In genomic region chr7:5692845-5693278, GRCh38 we compare ENCODE assay signal across 8 cellular contexts.
DNase-seq lines count a peak whose midpoint lies in the region; ATAC-seq, FAIRE-seq and TF ChIP-seq lines count a peak whose summit lies in the region.

No MANE protein-coding gene starts in this region.

- H3K27ac ChIP-seq in heart right ventricle (peak overlapping the region; percentile 68 to 94 (median 88)), endothelial cell of umbilical vein (ENCODE audit: insufficient read depth, low read depth, low read length) (peak overlapping the region; percentile 61), smooth muscle cell (ENCODE audit: low read depth) (peak overlapping the region; percentile 100)

- TF ChIP-seq POLR2A in endothelial cell of umbilical vein (IDR thresholded peaks at IDR 0.05; ENCODE audit: low read depth, low read length): peak; percentile 11

- H3K79me2 ChIP-seq in endothelial cell of umbilical vein (ENCODE audit: control insufficient read depth, insufficient read depth, low read length) (peaks cover 4% of the 10 kb centered on the region), smooth muscle cell (ENCODE audit: low read depth) (no peaks in the 10 kb centered on the region)

- BruUV-seq in endothelial cell of umbilical vein (replicated peaks; lab: Mats Ljungman, UMichigan): no TSS peak

- FAIRE-seq in RCC 7860 (lab: Jason Lieb, UNC) (no peak), endothelial cell of umbilical vein (lab: Jason Lieb, UNC) (peak; percentile 89)

- H4K20me1 ChIP-seq in endothelial cell of umbilical vein (replicated peaks; ENCODE audit: control insufficient read depth, extremely low read depth, insufficient read depth, low read length) (no peaks in the 10 kb centered on the region), smooth muscle cell (ENCODE audit: low read depth) (peaks cover under 1% of the 10 kb centered on the region)

- H3F3A ChIP-seq in smooth muscle cell (ENCODE audit: low read depth): peaks cover 58% of the 10 kb centered on the region

- H2AFZ ChIP-seq in endothelial cell of umbilical vein (ENCODE audit: low read depth, low read length): no peak overlapping the region
- no peak overlapping the region for H2AFZ ChIP-seq in smooth muscle cell (ENCODE audit: low read depth)

- H3K4me3 ChIP-seq in heart right ventricle: peak overlapping the region in 5 of 10 donors; percentile 1 to 21 (median 19)
- peak overlapping the region in 1 of 3 experiments; percentile 0 for H3K4me3 ChIP-seq in endothelial cell of umbilical vein (replicated peaks in 1 of 3; ENCODE audit: insufficient read depth in 1 of 3, low read depth in 1 of 3, low read length in 3 of 3)
- H3K4me3 ChIP-seq in smooth muscle cell: peak overlapping the region; percentile 2

- no peaks in the 10 kb centered on the region for H3K9me3 ChIP-seq in heart right ventricle
- H3K9me3 ChIP-seq in endothelial cell of umbilical vein (replicated peaks; ENCODE audit: control insufficient read depth, insufficient read depth, low read length): no peaks in the 10 kb centered on the region
- no peaks in the 10 kb centered on the region for H3K9me3 ChIP-seq in smooth muscle cell (replicated peaks; ENCODE audit: low read depth)

- POLR2A ChIA-PET in endothelial cell of umbilical vein (lab: Charles Lee): interaction anchor here (1.1 to 1.7 kb wide), 3 partner anchors 15 to 167 kb away, joined by 3 to 5 read pairs (median 3); no protein-coding TSS in a partner anchor

- H3K36me3 ChIP-seq in heart right ventricle (peaks cover 0 to 8% (median 0%) of the 10 kb centered on the region in 9 donors), endothelial cell of umbilical vein (ENCODE audit: control insufficient read depth in 2 of 2, extremely low read depth in 1 of 2, insufficient read depth in 2 of 2, low read length in 2 of 2) (peaks cover 0 to 5% of the 10 kb centered on the region in 2 experiments), smooth muscle cell (ENCODE audit: low read depth) (no peaks in the 10 kb centered on the region)

- TF ChIP-seq CTCF in heart right ventricle (IDR thresholded peaks at IDR 0.05): no peak
- no peak for TF ChIP-seq CTCF in endothelial cell of umbilical vein (IDR thresholded peaks at IDR 0.05; ENCODE audit: extremely low read depth in 1 of 2, insufficient read depth in 1 of 2, low read depth in 1 of 2, low read length in 2 of 2)
- TF ChIP-seq CTCF in smooth muscle cell (IDR thresholded peaks at IDR 0.05; ENCODE audit: borderline replicate concordance, insufficient read depth, poor library complexity, severe bottlenecking): no peak

- H3K4me1 ChIP-seq in heart right ventricle (peaks cover 37 to 100% (median 96%) of the 10 kb centered on the region in 9 donors), endothelial cell of umbilical vein (ENCODE audit: control insufficient read depth, extremely low read depth, insufficient read depth, low read length) (peaks cover 34% of the 10 kb centered on the region), smooth muscle cell (ENCODE audit: low read depth) (peaks cover 39% of the 10 kb centered on the region)

- H3K9ac ChIP-seq in endothelial cell of umbilical vein (replicated peaks; ENCODE audit: extremely low read depth, insufficient read depth, low read length) (peak overlapping the region; percentile 35), smooth muscle cell (ENCODE audit: low read depth) (peak overlapping the region; percentile 96)

- CTCF ChIA-PET in endothelial cell of umbilical vein (lab: Charles Lee): interaction anchor here (1.0 to 4.1 kb wide), 9 partner anchors 8 to 198 kb away, joined by 3 to 37 read pairs (median 7); partner anchors contain the start of gene RNF216

- H3K27me3 ChIP-seq in heart right ventricle: no peaks in the 10 kb centered on the region
- no peaks in the 10 kb centered on the region for H3K27me3 ChIP-seq in endothelial cell of umbilical vein (ENCODE audit: control insufficient read depth in 2 of 2, insufficient read depth in 2 of 2, low read length in 2 of 2)
- H3K27me3 ChIP-seq in smooth muscle cell (ENCODE audit: low read depth): no peaks in the 10 kb centered on the region

- ATAC-seq in heart right ventricle (no peak), HG03342 (IDR thresholded peaks at IDR 0.05; ENCODE audit: unreplicated experiment) (no peak), GM19023 (IDR thresholded peaks at IDR 0.05; ENCODE audit: unreplicated experiment) (no peak)

- DNase-seq in heart right ventricle: no peak
- no peak for DNase-seq in cardiac septum (ENCODE audit: low spot score)
- DNase-seq in RCC 7860 (ENCODE audit: low spot score): peak; percentile 78
- peak; percentile 74 for DNase-seq in endothelial cell of umbilical vein (ENCODE audit: low read depth, low spot score)
- no peak for DNase-seq in smooth muscle cell (lab: John Stamatoyannopoulos, UW; ENCODE audit: unreplicated experiment)
- no peak for DNase-seq in activated CD8-positive, alpha-beta memory T cell treated with anti-CD3 and anti-CD28 coated beads for 24 hours

- intact Hi-C loops in heart right ventricle (cut with DNase I): no loop called here
- intact Hi-C loops in cardiac septum (cut with DNase I): no loop called here
- intact Hi-C loops in endothelial cell of umbilical vein (cut with micrococcal nuclease): no loop called here

- 10 to 11% methylated on average over 7 of the region's 7 CpGs for whole genome bisulfite sequencing in heart right ventricle, 2 donors
- 16% methylated on average over 7 of the region's 7 CpGs for WGBS in smooth muscle cell (ENCODE audit: low lambda C conversion rate)

- no peaks in the 10 kb centered on the region for H3K9me1 ChIP-seq in endothelial cell of umbilical vein (replicated peaks; ENCODE audit: control insufficient read depth, extremely low read depth, insufficient read depth, low read length)

- H3K4me2 ChIP-seq in endothelial cell of umbilical vein (ENCODE audit: insufficient read depth, low read length) (peak overlapping the region; percentile 48), smooth muscle cell (peak overlapping the region; percentile 82)

- dilution Hi-C loops in endothelial cell of umbilical vein (cut with MboI; ENCODE audit: extremely low pct_ligation_motif_present, low sequenced_read_pairs): no loop called here

TF ChIP-seq in endothelial cell of umbilical vein, 7 proteins besides CTCF, POLR2A, EP300 and RAD21:
- TF ChIP-seq POLR2AphosphoS5 (IDR thresholded peaks at IDR 0.05; ENCODE audit: insufficient read depth, low read depth, low read length) (no peak), MAX (IDR thresholded peaks at IDR 0.05; ENCODE audit: insufficient read depth, insufficient read length) (no peak), FOS (IDR thresholded peaks at IDR 0.05; ENCODE audit: borderline replicate concordance, insufficient read depth, low read length) (no peak), MYC (IDR thresholded peaks at IDR 0.05; ENCODE audit: low read depth, low read length) (no peak), EZH2 (IDR thresholded peaks at IDR 0.05; ENCODE audit: borderline replicate concordance, low read depth, low read length, severe bottlenecking) (no peak), GATA2 (IDR thresholded peaks at IDR 0.05; ENCODE audit: insufficient read depth, insufficient read length, low read depth, low read length) (no peak), JUN (IDR thresholded peaks at IDR 0.05; ENCODE audit: borderline replicate concordance, insufficient read depth, insufficient read length, low read depth) (no peak)

Comparison
In these comparisons a context has a peak if more than half of its experiments do, and no peak if none do; other contexts are left out.
1. DNase-seq: peak in RCC 7860 (single experiment) and endothelial cell of umbilical vein (single experiment); none in heart right ventricle (0 of 2), cardiac septum (single experiment), smooth muscle cell (single experiment) and activated CD8-positive, alpha-beta memory T cell treated with anti-CD3 and anti-CD28 coated beads for 24 hours (single experiment).
2. Peak in every context shown above with its lines, with median percentiles within 50 percentile points of each other: H3K27ac ChIP-seq.